In the genomic region with DNA sequence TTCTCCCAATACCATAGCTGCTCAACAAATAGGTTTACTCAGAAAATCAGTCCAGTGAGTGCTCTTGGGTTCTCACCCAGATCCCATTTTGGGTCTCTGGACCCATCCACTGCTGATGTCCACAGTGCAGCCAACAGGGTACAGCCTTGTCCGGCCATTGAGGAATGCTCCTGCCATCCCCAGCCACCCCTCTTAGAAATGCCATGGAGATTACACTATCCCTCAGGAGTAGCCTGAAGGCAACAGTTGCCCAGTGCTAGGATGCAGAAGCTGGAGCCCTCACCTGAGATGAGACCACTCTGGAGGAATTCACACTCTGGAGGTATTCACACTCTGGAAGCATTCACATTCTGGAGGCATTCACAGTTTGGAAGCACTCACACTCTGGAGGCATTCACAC, we compare ENCODE assay signal across 28 cellular contexts.
"Had no signal": no experiment of that assay in that cellular context is flagged by ENCODE, and none has a peak within 500 bp of the region (broad histone marks: within the 10 kb centered on the region; RNA-seq: fewer than 3 reads in every experiment).

No MANE protein-coding gene starts in this region.

- H3K9me3 ChIP-seq: stomach, suprapubic skin, testis, thoracic aorta, thyroid gland, tibial artery, tibial nerve, transverse colon, upper lobe of left lung, upper lobe of right lung, uterus, vagina had no signal

- H3K27me3 ChIP-seq: testis, thyroid gland, tibial nerve, transverse colon, upper lobe of left lung, upper lobe of right lung, uterus, vagina had no signal

- H3K9me3 Mint-ChIP-seq: stimulated activated effector memory CD8-positive, alpha-beta T cell treated with anti-CD3 and anti-CD28 coated beads, Interleukin-12 subunit alpha, Interleukin-12 subunit beta, amount 100 ng/mL, for 72 hours; stimulated activated memory B cell treated with anti-CD40 and anti-IgM and Interleukin-4, amounts not matched to agents 10 μg/mL and 1 μg/mL and 100 μg/mL, for 72 hours; stimulated activated naive CD8-positive, alpha-beta T cell treated with anti-CD3 and anti-CD28 coated beads, Interleukin-15, Interleukin-2, amounts not matched to agents 100 ng/mL and 50 ng/mL, for 24 hours; type B pancreatic cell had no signal

- ATAC-seq: stimulated activated effector memory CD8-positive, alpha-beta T cell treated with anti-CD3 and anti-CD28 coated beads, Interleukin-12 subunit alpha, Interleukin-12 subunit beta, amount 100 ng/mL, for 72 hours; stimulated activated memory B cell treated with anti-CD40 and anti-IgM and Interleukin-4, amounts not matched to agents 10 μg/mL and 1 μg/mL and 100 μg/mL, for 72 hours; stimulated activated naive B cell treated with anti-CD40 and anti-IgM and Interleukin-4, amounts not matched to agents 10 μg/mL and 1 μg/mL and 100 μg/mL, for 72 hours; stimulated activated naive CD8-positive, alpha-beta T cell treated with anti-CD3 and anti-CD28 coated beads, Interleukin-15, amount 100 ng/mL, for 72 hours; stimulated activated naive CD8-positive, alpha-beta T cell treated with anti-CD3 and anti-CD28 coated beads, Interleukin-15, Interleukin-2, amounts not matched to agents 100 U/mL and 50 U/mL, for 24 hours; upper lobe of right lung had no signal

- H3K4me1 ChIP-seq: stomach, suprapubic skin, testis, thyroid gland, tibial artery, tibial nerve, transverse colon, upper lobe of left lung, upper lobe of right lung, uterus, vagina had no signal

- H3K36me3 ChIP-seq: stomach, suprapubic skin, thoracic aorta, thyroid gland, tibial artery, tibial nerve, transverse colon, upper lobe of left lung, upper lobe of right lung, uterus, vagina had no signal

- H3K27ac ChIP-seq: stomach, suprapubic skin, testis, thoracic aorta, thyroid gland, tibial artery, tibial nerve, transverse colon, upper lobe of left lung, upper lobe of right lung, uterus, vagina had no signal

- H3K4me1 Mint-ChIP-seq: stimulated activated memory B cell treated with anti-CD40 and anti-IgM and Interleukin-4, amounts not matched to agents 10 μg/mL and 1 μg/mL and 100 μg/mL, for 72 hours; stimulated activated naive B cell treated with anti-CD40 and anti-IgM and Interleukin-4, amounts not matched to agents 10 μg/mL and 1 μg/mL and 100 μg/mL, for 72 hours had no signal

- H3K27ac Mint-ChIP-seq: stimulated activated memory B cell treated with anti-CD40 and anti-IgM and Interleukin-4, amounts not matched to agents 10 μg/mL and 1 μg/mL and 100 μg/mL, for 72 hours; stimulated activated naive B cell treated with anti-CD40 and anti-IgM and Interleukin-4, amounts not matched to agents 10 μg/mL and 1 μg/mL and 100 μg/mL, for 72 hours; stimulated activated naive CD8-positive, alpha-beta T cell treated with anti-CD3 and anti-CD28 coated beads, Interleukin-15, amount 100 ng/mL, for 72 hours; stimulated activated naive CD8-positive, alpha-beta T cell treated with anti-CD3 and anti-CD28 coated beads, Interleukin-15, Interleukin-2, amounts not matched to agents 100 ng/mL and 50 ng/mL, for 24 hours; type B pancreatic cell had no signal

- H3K27me3 Mint-ChIP-seq: stimulated activated memory B cell treated with anti-CD40 and anti-IgM and Interleukin-4, amounts not matched to agents 10 μg/mL and 1 μg/mL and 100 μg/mL, for 72 hours had no signal

- H3K36me3 Mint-ChIP-seq: stimulated activated effector memory CD8-positive, alpha-beta T cell treated with anti-CD3 and anti-CD28 coated beads, Interleukin-12 subunit alpha, Interleukin-12 subunit beta, amount 100 ng/mL, for 72 hours; stimulated activated memory B cell treated with anti-CD40 and anti-IgM and Interleukin-4, amounts not matched to agents 10 μg/mL and 1 μg/mL and 100 μg/mL, for 72 hours; stimulated activated naive B cell treated with anti-CD40 and anti-IgM and Interleukin-4, amounts not matched to agents 10 μg/mL and 1 μg/mL and 100 μg/mL, for 72 hours; type B pancreatic cell had no signal

- H3K4me3 ChIP-seq: stomach, suprapubic skin, testis, thoracic aorta, thyroid gland, tibial artery, tibial nerve, transverse colon, upper lobe of left lung, upper lobe of right lung, uterus, vagina had no signal

- DNase-seq: stimulated activated CD4-positive, alpha-beta T cell treated with anti-CD3 and anti-CD28 coated beads, Interleukin-2, amount 100 ng/mL, for 48 hours; stimulated activated CD4-positive, alpha-beta T cell treated with anti-CD3 and anti-CD28 coated beads, Interleukin-4, amount 100 ng/mL, for 1 hour; stimulated activated CD4-positive, alpha-beta T cell treated with anti-CD3 and anti-CD28 coated beads, Interleukin-4, amount 100 ng/mL, for 24 hours; stimulated activated CD4-positive, alpha-beta T cell treated with anti-CD3 and anti-CD28 coated beads, Interleukin-4, amount 100 ng/mL, for 4 hours; stimulated activated CD8-positive, alpha-beta memory T cell treated with anti-CD3 and anti-CD28 coated beads, Interleukin-4, amount 100 ng/mL, for 48 hours; stimulated activated naive B cell treated with anti-CD40 and anti-IgM and Interleukin-4, amounts not matched to agents 10 μg/mL and 1 μg/mL and 100 μg/mL, for 72 hours; stimulated activated naive CD4-positive, alpha-beta T cell; stimulated activated naive CD4-positive, alpha-beta T cell treated with Interleukin-2 at 50 U/mL for 16 hours; stimulated activated naive CD8-positive, alpha-beta T cell treated with anti-CD3 and anti-CD28 coated beads, Interleukin-15, amount 100 ng/mL, for 72 hours; stimulated activated naive CD8-positive, alpha-beta T cell treated with anti-CD3 and anti-CD28 coated beads, Interleukin-15, Interleukin-2, amounts not matched to agents 100 U/mL and 50 U/mL, for 24 hours; stomach; substantia nigra; testis; thyroid gland; tibial artery; transverse colon; trophoblast cell; upper lobe of left lung; upper lobe of right lung; uterus had no signal

- H3K4me3 Mint-ChIP-seq: stimulated activated effector memory CD8-positive, alpha-beta T cell treated with anti-CD3 and anti-CD28 coated beads, Interleukin-12 subunit alpha, Interleukin-12 subunit beta, amount 100 ng/mL, for 72 hours; stimulated activated memory B cell treated with anti-CD40 and anti-IgM and Interleukin-4, amounts not matched to agents 10 μg/mL and 1 μg/mL and 100 μg/mL, for 72 hours; stimulated activated naive B cell treated with anti-CD40 and anti-IgM and Interleukin-4, amounts not matched to agents 10 μg/mL and 1 μg/mL and 100 μg/mL, for 72 hours; stimulated activated naive CD8-positive, alpha-beta T cell treated with anti-CD3 and anti-CD28 coated beads, Interleukin-15, amount 100 ng/mL, for 72 hours; stimulated activated naive CD8-positive, alpha-beta T cell treated with anti-CD3 and anti-CD28 coated beads, Interleukin-15, Interleukin-2, amounts not matched to agents 100 ng/mL and 50 ng/mL, for 24 hours; type B pancreatic cell had no signal
